24 cellular contexts compared by ENCODE assay signal in genomic region chr1:218624051-218624450, GRCh38.
"Had no signal": no experiment of that assay in that cellular context is flagged by ENCODE, and none has a peak within 500 bp of the region (broad histone marks: within the 10 kb centered on the region; RNA-seq: fewer than 3 reads in every experiment).

No MANE protein-coding gene starts in this region.

- H3K27ac ChIP-seq: brain microvascular endothelial cell, neutrophil, right lobe of liver, thoracic aorta had no signal

- ATAC-seq: activated CD4-positive, alpha-beta T cell treated with anti-CD3 and anti-CD28 coated beads for 36 hours; left ventricle myocardium superior; right lobe of liver; stimulated activated effector memory CD8-positive, alpha-beta T cell treated with anti-CD3 and anti-CD28 coated beads, Interleukin-12 subunit alpha, Interleukin-12 subunit beta, amount 100 ng/mL, for 72 hours had no signal

- H3K4me3 ChIP-seq: right lobe of liver, skin epidermis, thoracic aorta had no signal

- DNase-seq: activated CD4-positive, alpha-beta T cell treated with anti-CD3 and anti-CD28 coated beads for 36 hours; activated CD4-positive, alpha-beta T cell treated with anti-CD3 and anti-CD28 coated beads, Interleukin-2, amount 50 U/mL, for 4 hours; activated CD4-positive, CD25-positive, alpha-beta regulatory T cell; activated CD8-positive, alpha-beta memory T cell treated with anti-CD3 and anti-CD28 coated beads for 24 hours; activated effector memory CD4-positive, alpha-beta T cell treated with anti-CD3 and anti-CD28 coated beads, Interleukin-2, amount 50 U/mL, for 16 hours; activated naive CD4-positive, alpha-beta T cell treated with anti-CD3 and anti-CD28 coated beads for 36 hours; activated naive CD8-positive, alpha-beta T cell treated with anti-CD3 and anti-CD28 coated beads for 36 hours; amniotic stem cell; brain microvascular endothelial cell; central memory CD4-positive, alpha-beta T cell; effector CD8-positive, alpha-beta T cell; erythroblast; left ventricle myocardium superior; naive B cell; nephron progenitor cell; right lobe of liver; stimulated activated CD4-positive, alpha-beta T cell treated with anti-CD3 and anti-CD28 coated beads, Interleukin-12 subunit alpha, Interleukin-12 subunit beta, amount 100 ng/mL, for 4 hours; stimulated activated CD4-positive, alpha-beta T cell treated with anti-CD3 and anti-CD28 coated beads, Interleukin-4, amount 100 ng/mL, for 24 hours; T-helper 1 cell; trophoblast cell had no signal
